ENCODE assay signal across 8 cellular contexts in the genomic region with DNA sequence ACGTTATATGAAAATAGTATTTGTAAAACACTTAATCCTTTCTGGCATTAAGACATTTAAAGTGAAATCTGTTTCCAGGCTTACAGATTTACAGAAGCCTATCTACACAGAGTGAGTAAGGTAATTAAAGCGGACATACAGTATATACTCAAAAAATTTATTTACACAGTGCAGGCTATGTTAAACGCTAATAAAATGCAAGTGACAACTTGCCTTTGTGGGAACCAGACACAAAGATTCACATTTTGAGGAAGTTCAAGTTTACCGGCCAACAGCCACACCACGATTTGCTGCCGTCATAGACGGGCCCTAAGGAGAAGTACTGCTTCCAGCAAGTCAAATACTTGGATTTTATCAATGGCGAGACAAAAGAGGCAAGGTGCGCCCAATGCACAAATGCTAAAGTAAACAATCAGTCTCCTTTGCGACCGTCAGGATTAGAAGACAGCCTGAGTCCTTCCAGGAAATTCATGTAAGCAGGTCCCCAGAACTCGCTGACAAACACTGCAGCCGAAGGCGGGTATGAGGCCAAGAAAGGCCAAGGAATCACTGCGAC. TPM values are rescaled to one million over a fixed set of nuclear protein-coding genes. Genes with fewer than 3 reads are reported as not detected.
DNase-seq lines count a peak whose midpoint lies in the region; ATAC-seq, FAIRE-seq and TF ChIP-seq lines count a peak whose summit lies in the region.

No MANE protein-coding gene starts in this region.

- intact Hi-C loops in GM12878 (cut with micrococcal nuclease; ENCODE audit: unreplicated experiment), result loop anchor here (5.0 kb wide), 2 partner anchors 104 to 434 kb away; no protein-coding TSS in a partner anchor
- intact Hi-C loops in left colon (cut with DNase I, micrococcal nuclease), result no loop called here
- intact Hi-C loops in tibial artery (cut with DNase I; ENCODE audit: low total_unique reads), result loop anchor here (5.0 kb wide), 2 partner anchors 144 to 194 kb away; a partner anchor contains a TSS

- SMC1A ChIA-PET in GM12878 (lab: Charles Lee; ENCODE audit: uncharacterized antibody, unreplicated experiment), result no interaction called here

- H3K4me1 ChIP-seq in GM12878 (ENCODE audit: control insufficient read depth, insufficient read depth, low read length), result no peaks in the 10 kb centered on the region; the same call in 1 of the 2 replicates
- peaks cover 9 to 38% (median 28%) of the 10 kb centered on the region in 4 donors for H3K4me1 ChIP-seq in tibial artery

- no peak for TF ChIP-seq POLR2A in GM12878 (IDR thresholded peaks at IDR 0.05; ENCODE audit: low read depth, low read length)

- peak overlapping the region; percentile 53 for H3K4me2 ChIP-seq in GM12878 (ENCODE audit: control insufficient read depth, insufficient read depth)

- peaks cover 89% of the 10 kb centered on the region for H3K79me2 ChIP-seq in GM12878 (ENCODE audit: control insufficient read depth, insufficient read depth, low read length)

- in situ Hi-C loops in GM12878 (cut with MboI), result no loop called here

- BruUV-seq in GM12878 (replicated peaks; lab: Mats Ljungman, UMichigan), result no TSS peak

- H3K27ac ChIP-seq in GM12878 (ENCODE audit: control insufficient read depth, insufficient read depth), result peak overlapping the region; percentile 72
- peak overlapping the region; percentile 89 to 92 for H3K27ac ChIP-seq in tibial artery

- TF ChIP-seq CTCF in GM12878 (IDR thresholded peaks at IDR 0.05 in 2 of 3, conservative IDR thresholded peaks at IDR 0.05 in 1 of 3; ENCODE audit: control insufficient read depth in 2 of 3, extremely low read depth in 1 of 3, insufficient read depth in 1 of 3, low read depth in 3 of 3, low read length in 3 of 3) (peak in 1 of 3 experiments; percentile 38; a peak in 1 of 6 replicates), tibial artery (IDR thresholded peaks at IDR 0.05) (no peak)

- H3K4me3 ChIP-seq in GM12878 (peak overlapping the region; percentile 74), tibial artery (peak overlapping the region; percentile 75 to 78)

- RAD21 ChIA-PET in GM12878 (lab: Charles Lee; ENCODE audit: unreplicated experiment), result no interaction called here

- H3K9ac ChIP-seq in GM12878 (ENCODE audit: control insufficient read depth, insufficient read depth, low read length), result peak overlapping the region; percentile 74

- TF ChIP-seq RAD21 in GM12878 (IDR thresholded peaks at IDR 0.05; ENCODE audit: insufficient read depth, low read depth, low read length), result 0 out of 2 replicates have a peak, but pooled peaks have one; percentile 7

- POLR2A ChIA-PET in GM12878 (lab: Charles Lee), result no interaction called here

- peak overlapping the region; percentile 90 for H2AFZ ChIP-seq in GM12878 (ENCODE audit: control insufficient read depth, low read depth, low read length)

- no peaks in the 10 kb centered on the region for H4K20me1 ChIP-seq in GM12878 (ENCODE audit: control insufficient read depth, insufficient read depth)

- 6% methylated on average over 15 of the region's 15 CpGs for WGBS in GM12878 (ENCODE audit: insufficient coverage, insufficient replicate concordance, low lambda C conversion rate, missing lambda C conversion rate)

- no peak for TF ChIP-seq EP300 in GM12878 (IDR thresholded peaks at IDR 0.05; ENCODE audit: borderline replicate concordance in 1 of 2, control insufficient read depth in 1 of 2, low read depth in 2 of 2, low read length in 2 of 2)

- peaks cover 0 to 6% of the 10 kb centered on the region in 2 experiments; a peak in 1 of 4 replicates for H3K36me3 ChIP-seq in GM12878 (ENCODE audit: control insufficient read depth in 2 of 2, insufficient read depth in 2 of 2, low read length in 1 of 2)
- H3K36me3 ChIP-seq in tibial artery, result no peaks in the 10 kb centered on the region

- DNase-seq in NCI-H748 treated with DMSO at 0.1 percent for 48 hours (lab: John Stamatoyannopoulos, UW), result peak; percentile 32
- no peak for DNase-seq in NCI-H748 (lab: John Stamatoyannopoulos, UW; ENCODE audit: unreplicated experiment)
- DNase-seq in GM12878 (ENCODE audit: low read depth, low spot score), result no peak
- peak; percentile 51 to 54 for DNase-seq in left colon
- DNase-seq in tibial artery, result peak in 1 of 2 donors; percentile 44
- DNase-seq in dedifferentiated amniotic fluid mesenchymal stem cell (ENCODE audit: extremely low spot score), result no peak
- DNase-seq in RCC 7860 (ENCODE audit: low spot score), result no peak
- no peak for DNase-seq in activated gamma-delta T cell treated with Interleukin-2 at 50 U/mL for 16 hours

- CTCF ChIA-PET in GM12878 (lab: Yijun Ruan, JAX), result interaction anchor here (6.6 kb wide), 1 partner anchor 13 kb away, joined by 69 read pairs; no protein-coding TSS in a partner anchor

- FAIRE-seq in GM12878 (lab: Jason Lieb, UNC), result peak; percentile 86
- no peak for FAIRE-seq in RCC 7860 (lab: Jason Lieb, UNC)

- ATAC-seq in GM12878 (peak; percentile 1; the same call in 1 of the 3 replicates), left colon (peak; percentile 18)

- H3K9me3 ChIP-seq in GM12878 (replicated peaks; ENCODE audit: control insufficient read depth, insufficient read depth, low read length) (no peaks in the 10 kb centered on the region), tibial artery (no peaks in the 10 kb centered on the region)

- no peaks in the 10 kb centered on the region for H3K27me3 ChIP-seq in GM12878 (replicated peaks in 1 of 2; ENCODE audit: control insufficient read depth in 2 of 2, insufficient read depth in 2 of 2, low read length in 1 of 2)
- no peaks in the 10 kb centered on the region for H3K27me3 ChIP-seq in tibial artery

TF ChIP-seq in GM12878, 131 proteins besides CTCF, POLR2A, EP300 and RAD21 (continues in another document):
- TF ChIP-seq GABPA (IDR thresholded peaks at IDR 0.05; ENCODE audit: low read depth) (no peak), ZSCAN29 (IDR thresholded peaks at IDR 0.05) (no peak), EED (IDR thresholded peaks at IDR 0.05; ENCODE audit: low read depth) (no peak), BHLHE40 (IDR thresholded peaks at IDR 0.05; ENCODE audit: borderline replicate concordance in 1 of 2, low read depth in 2 of 2, low read length in 1 of 2) (no peak), IKZF1 (conservative IDR thresholded peaks at IDR 0.05) (no peak), IKZF2 (IDR thresholded peaks at IDR 0.05) (peak in 1 of 2 experiments; percentile 12; a peak in 1 of 4 replicates)

RNA-seq across cellular contexts. Expression of a gene that starts 0.8 kb away (rescaled TPM):
- total RNA-seq in GM12878 (2013; cell fraction: nucleolus; rRNA removed), result 108 and 118 TPM in 2 replicates
- total RNA-seq in GM12878 (2014; rRNA removed) (44.2 and 50.7 TPM in 2 replicates), GM12878 (2014; rRNA removed; fragmentation: Illumina TruSeq; extraction: Trizol) (57.5 and 58.1 TPM in 2 replicates), GM12878 (2021) (74.2 and 82.0 TPM in 2 replicates), left colon (100 to 1,000 TPM in 1 of 2 donors, 10 to 100 TPM in 1; 82.1 to 108 TPM)
- 23.7 TPM for polyA plus RNA-seq in GM12878 (2011; ENCODE audit: low read depth)
- polyA plus RNA-seq in GM12878 (2011; rRNA removed) (28.5 and 53.3 TPM in 2 replicates), GM12878 (2014; fragmentation: Illumina TruSeq; extraction: Trizol) (50.6 and 60.8 TPM in 2 replicates), GM12878 (2014; fragmentation: Nextera tagmentation; extraction: Ambion mirVana) (10 to 100 TPM; 63.8 to 73.0 TPM), GM12878 (2014; rRNA removed) (32.3 and 37.0 TPM in 2 replicates), GM12878 (2016; fragmentation: Nextera tagmentation; extraction: Ambion mirVana) (100 to 1,000 TPM; 111 to 125 TPM)
- polyA plus RNA-seq in GM12878 (2011; cell fraction: cytosol; rRNA removed), result 10.3 and 11.5 TPM in 2 replicates
- 16.0 and 26.5 TPM in 2 replicates for polyA plus RNA-seq in GM12878 (2011; cell fraction: nucleus; rRNA removed)
- 52.7 and 61.9 TPM in 2 replicates for polyA plus RNA-seq in GM12878 (2012)
- 33.9 and 43.2 TPM in 2 replicates for polyA minus RNA-seq in GM12878 (2011; rRNA and poly(A)+ RNA removed)
- 22.6 and 42.1 TPM in 2 replicates for polyA minus RNA-seq in GM12878 (2011; cell fraction: cytosol; rRNA and poly(A)+ RNA removed)
- polyA minus RNA-seq in GM12878 (2011; cell fraction: nucleus; rRNA and poly(A)+ RNA removed), result 42.9 and 59.4 TPM in 2 replicates

RNA-seq across cellular contexts. Expression of a gene that starts 1.3 kb away (rescaled TPM):
- total RNA-seq in GM12878 (2013; cell fraction: nucleolus; rRNA removed), result 40.6 and 45.1 TPM in 2 replicates
- total RNA-seq in GM12878 (2014; rRNA removed) (46.0 and 46.9 TPM in 2 replicates), GM12878 (2014; rRNA removed; fragmentation: Illumina TruSeq; extraction: Trizol) (50.1 and 52.2 TPM in 2 replicates), GM12878 (2021) (33.8 and 36.3 TPM in 2 replicates), left colon (1 to 10 TPM; 3.0 to 8.6 TPM)
- 24.3 TPM for polyA plus RNA-seq in GM12878 (2011; ENCODE audit: low read depth)
- polyA plus RNA-seq in GM12878 (2011; rRNA removed) (40.2 and 49.1 TPM in 2 replicates), GM12878 (2014; fragmentation: Illumina TruSeq; extraction: Trizol) (54.9 and 64.8 TPM in 2 replicates), GM12878 (2014; fragmentation: Nextera tagmentation; extraction: Ambion mirVana) (10 to 100 TPM; 25.7 to 37.8 TPM), GM12878 (2014; rRNA removed) (64.0 and 68.6 TPM in 2 replicates), GM12878 (2016; fragmentation: Nextera tagmentation; extraction: Ambion mirVana) (10 to 100 TPM; 84.7 to 88.5 TPM)
- 26.1 and 30.8 TPM in 2 replicates for polyA plus RNA-seq in GM12878 (2011; cell fraction: cytosol; rRNA removed)
- polyA plus RNA-seq in GM12878 (2011; cell fraction: nucleus; rRNA removed), result 15.2 and 20.3 TPM in 2 replicates
- 36.3 and 41.1 TPM in 2 replicates for polyA plus RNA-seq in GM12878 (2012)
- polyA minus RNA-seq in GM12878 (2011; rRNA and poly(A)+ RNA removed), result 8.1 and 10.8 TPM in 2 replicates
- 6.9 and 8.8 TPM in 2 replicates for polyA minus RNA-seq in GM12878 (2011; cell fraction: cytosol; rRNA and poly(A)+ RNA removed)
- polyA minus RNA-seq in GM12878 (2011; cell fraction: nucleus; rRNA and poly(A)+ RNA removed), result 8.9 and 16.6 TPM in 2 replicates

RNA-seq across cellular contexts. Expression of a gene that starts 60.0 kb away (rescaled TPM):
- total RNA-seq in GM12878 (2013; cell fraction: nucleolus; rRNA removed), result 1.7 and 1.9 TPM in 2 replicates
- total RNA-seq in GM12878 (2014; rRNA removed), result 0.27 and 0.28 TPM in 2 replicates
- 0.14 and 0.27 TPM in 2 replicates for total RNA-seq in GM12878 (2014; rRNA removed; fragmentation: Illumina TruSeq; extraction: Trizol)
- total RNA-seq in GM12878 (2021), result 0.37 and 0.46 TPM in 2 replicates
- 0.12 TPM for polyA plus RNA-seq in GM12878 (2011; ENCODE audit: low read depth)
- polyA plus RNA-seq in GM12878 (2011; rRNA removed), result 0.15 and 0.20 TPM in 2 replicates
- 0.17 and 0.18 TPM in 2 replicates for polyA plus RNA-seq in GM12878 (2011; cell fraction: cytosol; rRNA removed)
- polyA plus RNA-seq in GM12878 (2011; cell fraction: nucleus; rRNA removed), result 0.15 and 0.20 TPM in 2 replicates
- 0.32 and 0.45 TPM in 2 replicates for polyA plus RNA-seq in GM12878 (2012)
- 0.12 and 0.14 TPM in 2 replicates for polyA plus RNA-seq in GM12878 (2014; fragmentation: Illumina TruSeq; extraction: Trizol)
- under 1 TPM; 0.02 to 0.05 TPM for polyA plus RNA-seq in GM12878 (2014; fragmentation: Nextera tagmentation; extraction: Ambion mirVana)
- 0.17 and 0.37 TPM in 2 replicates for polyA plus RNA-seq in GM12878 (2014; rRNA removed)
- under 1 TPM; 0.18 to 0.21 TPM for polyA plus RNA-seq in GM12878 (2016; fragmentation: Nextera tagmentation; extraction: Ambion mirVana)
- 0.62 and 0.66 TPM in 2 replicates for polyA minus RNA-seq in GM12878 (2011; rRNA and poly(A)+ RNA removed)
- 0.40 TPM in 1 of 2 replicates, not detected in the other for polyA minus RNA-seq in GM12878 (2011; cell fraction: cytosol; rRNA and poly(A)+ RNA removed)
- polyA minus RNA-seq in GM12878 (2011; cell fraction: nucleus; rRNA and poly(A)+ RNA removed), result 1.1 TPM in 2 replicates
- total RNA-seq in left colon, result under 1 TPM in 1 of 2 donors, not detected in 1; 0.11 TPM

Comparison
In these comparisons a context has a peak if more than half of its experiments do, and no peak if none do; other contexts are left out.
1. DNase-seq: peak in NCI-H748 treated with DMSO at 0.1 percent for 48 hours (single experiment) and left colon (2 of 2); none in NCI-H748 (single experiment), GM12878 (single experiment), dedifferentiated amniotic fluid mesenchymal stem cell (single experiment), RCC 7860 (single experiment) and activated gamma-delta T cell treated with Interleukin-2 at 50 U/mL for 16 hours (single experiment).
2. intact Hi-C loops: an anchor here in GM12878 (5.0 kb wide) and tibial artery (5.0 kb wide); none called in left colon.